Comparison of ENCODE assay signal across 14 cellular contexts in genomic region chr3:13017361-13018038, GRCh38. TPM values are rescaled to one million over a fixed set of nuclear protein-coding genes. Genes with fewer than 3 reads are reported as not detected.
DNase-seq lines count a peak whose midpoint lies in the region; ATAC-seq, FAIRE-seq and TF ChIP-seq lines count a peak whose summit lies in the region.
"Had no signal": no experiment of that assay in that cellular context is flagged by ENCODE, and none has a peak within 500 bp of the region (broad histone marks: within the 10 kb centered on the region; RNA-seq: fewer than 3 reads in every experiment).

No MANE protein-coding gene starts in this region.

- no peak overlapping the region for H4K12ac ChIP-seq in trophoblast cell (ENCODE audit: low read depth, low read length)

- H3K27ac ChIP-seq in OCI-LY3 (ENCODE audit: low read length) (peak overlapping the region; percentile 91), dorsolateral prefrontal cortex (peak overlapping the region in 51 of 59 donors; percentile 12 to 77 (median 54)), trophoblast cell (ENCODE audit: low read depth, low read length) (no peak overlapping the region)

- no peak overlapping the region for H4K8ac ChIP-seq in trophoblast cell (ENCODE audit: low read depth, low read length)

- no peak overlapping the region for H3K23ac ChIP-seq in trophoblast cell (ENCODE audit: low read length)

- H3K9ac ChIP-seq in OCI-LY3 (ENCODE audit: low read length) (peak overlapping the region; percentile 96), trophoblast cell (ENCODE audit: low read length) (no peak overlapping the region)

- H3K4me3 ChIP-seq in OCI-LY3 (ENCODE audit: low read length) (peak overlapping the region; percentile 85), dorsolateral prefrontal cortex (no peak overlapping the region), trophoblast cell (ENCODE audit: low read depth, low read length) (no peak overlapping the region)

- H3K27me3 ChIP-seq in OCI-LY3 (ENCODE audit: low read depth, low read length) (no peaks in the 10 kb centered on the region), dorsolateral prefrontal cortex (no peaks in the 10 kb centered on the region), trophoblast cell (ENCODE audit: insufficient read depth, low read length) (no peaks in the 10 kb centered on the region)

- H3K4me1 ChIP-seq in OCI-LY3 (ENCODE audit: low read length), result peaks cover 71% of the 10 kb centered on the region
- peaks cover 33 to 38% of the 10 kb centered on the region in 2 experiments for H3K4me1 ChIP-seq in trophoblast cell (ENCODE audit: control insufficient read depth in 1 of 2, insufficient read depth in 2 of 2, low read length in 2 of 2)

- H3K36me3 ChIP-seq in OCI-LY3 (replicated peaks; ENCODE audit: low read depth, low read length) (peaks cover 43% of the 10 kb centered on the region), trophoblast cell (ENCODE audit: control insufficient read depth in 1 of 2, insufficient read depth in 2 of 2, low read length in 2 of 2) (no peaks in the 10 kb centered on the region)

- no peak overlapping the region for H3K14ac ChIP-seq in trophoblast cell (ENCODE audit: low read length)

- peak overlapping the region; percentile 12 for H2BK12ac ChIP-seq in trophoblast cell (ENCODE audit: low read length)

- no peak overlapping the region for H2AK5ac ChIP-seq in trophoblast cell (ENCODE audit: low read length)

- TF ChIP-seq CTCF in OCI-LY3 (IDR thresholded peaks at IDR 0.05; ENCODE audit: low read depth, low read length) (no peak), dorsolateral prefrontal cortex (IDR thresholded peaks at IDR 0.05 in 54 of 56, conservative IDR thresholded peaks at IDR 0.05 in 2 of 56; ENCODE audit: low read depth in 1 of 56, partially characterized antibody in 56 of 56) (no peak)

- no CpG with 5 or more reads among the region's 16 CpGs for WGBS in trophoblast cell (ENCODE audit: extremely low coverage, insufficient coverage, insufficient read length)

- H3K4me2 ChIP-seq in OCI-LY3 (ENCODE audit: low read length), result peak overlapping the region; percentile 97
- H3K4me2 ChIP-seq in trophoblast cell (ENCODE audit: low read length), result no peak overlapping the region

- no peak overlapping the region for H2BK5ac ChIP-seq in trophoblast cell (ENCODE audit: low read depth, low read length, poor library complexity)

- peaks cover 42% of the 10 kb centered on the region; the same call in 1 of the 2 replicates for H4K20me1 ChIP-seq in OCI-LY3 (ENCODE audit: insufficient read depth, low read length)

- TF ChIP-seq POLR2A in GM12892 (IDR thresholded peaks at IDR 0.05; ENCODE audit: low read depth, low read length), result no peak

- no peak overlapping the region for H4K91ac ChIP-seq in trophoblast cell (ENCODE audit: low read depth, low read length)

- no peak overlapping the region for H2BK120ac ChIP-seq in trophoblast cell (ENCODE audit: insufficient read depth, low read length, poor library complexity)

- H3K79me1 ChIP-seq in trophoblast cell (ENCODE audit: low read length), result peaks cover 26% of the 10 kb centered on the region

- H3K9me3 ChIP-seq in OCI-LY3 (ENCODE audit: insufficient read depth, low read length) (no peaks in the 10 kb centered on the region), trophoblast cell (ENCODE audit: insufficient read depth, low read depth, low read length) (peaks cover 3% of the 10 kb centered on the region)

- H3K18ac ChIP-seq in trophoblast cell (ENCODE audit: low read length), result no peak overlapping the region

- FAIRE-seq in GM12892 (lab: Jason Lieb, UNC), result peak; percentile 33
- FAIRE-seq: small intestine had no signal

- H3K4ac ChIP-seq in trophoblast cell (ENCODE audit: low read depth, low read length), result no peak overlapping the region

- intact Hi-C loops in dorsolateral prefrontal cortex (cut with DNase I), result no loop called here

- H2AFZ ChIP-seq in OCI-LY3 (ENCODE audit: low read depth, low read length), result no peak overlapping the region
- no peak overlapping the region for H2AFZ ChIP-seq in trophoblast cell (ENCODE audit: insufficient read depth, low read length, poor library complexity)

- ATAC-seq in GM21390 (IDR thresholded peaks at IDR 0.05; ENCODE audit: unreplicated experiment) (no peak), HG03565 (IDR thresholded peaks at IDR 0.05; ENCODE audit: unreplicated experiment) (no peak)

- DNase-seq in GM12892 (ENCODE audit: insufficient read length) (no peak), dorsolateral prefrontal cortex (peak in 3 of 10 donors; percentile 25 to 31 (median 31)), trophoblast cell (no peak), NK-92 (lab: John Stamatoyannopoulos, UW; ENCODE audit: unreplicated experiment) (no peak), NCI-H510A (lab: John Stamatoyannopoulos, UW) (no peak)
- DNase-seq: DMS153; effector CD8-positive, alpha-beta T cell; hippocampal formation; Kasumi-1; midbrain; small intestine had no signal

- peaks cover 99% of the 10 kb centered on the region for H3K79me2 ChIP-seq in OCI-LY3 (ENCODE audit: low read length)
- no peaks in the 10 kb centered on the region for H3K79me2 ChIP-seq in trophoblast cell (ENCODE audit: control insufficient read depth, insufficient read depth, low read length, poor library complexity)

RNA-seq across cellular contexts. Expression of gene IQSEC1, which starts 55.7 kb away (rescaled TPM):
- 11.1 TPM for polyA plus RNA-seq in GM12892 (2012; ENCODE audit: missing spikeins)
- 100 to 1,000 TPM; 128 to 330 (median 245) TPM for total RNA-seq in dorsolateral prefrontal cortex
- 28.1 and 28.5 TPM in 2 replicates for polyA plus RNA-seq in trophoblast cell (2013)
